In genomic region chr3:50324351-50325144, GRCh38 we compare ENCODE assay signal across 7 cellular contexts. TPM values are rescaled to one million over a fixed set of nuclear protein-coding genes. Genes with fewer than 3 reads are reported as not detected.
DNase-seq lines count a peak whose midpoint lies in the region; ATAC-seq and TF ChIP-seq lines count a peak whose summit lies in the region.

No MANE protein-coding gene starts in this region.

- H3K27ac ChIP-seq in layer of hippocampus (ENCODE audit: low read depth, low read length), result peak overlapping the region; percentile 79

- DNase-seq in NCI-H1092 treated with DMSO at 0.1 percent for 48 hours (lab: John Stamatoyannopoulos, UW) (peak; percentile 42), WTC11 (ENCODE audit: low spot score) (peak; percentile 94)
- peak; percentile 41 for DNase-seq in central memory CD4-positive, alpha-beta T cell
- DNase-seq in stimulated activated CD4-positive, alpha-beta T cell treated with anti-CD3 and anti-CD28 coated beads, Interleukin-4, amount 100 ng/mL, for 4 hours, result peak; percentile 37 to 63

- peak; percentile 87 for TF ChIP-seq CTCF in GM12874 (IDR thresholded peaks at IDR 0.05; ENCODE audit: insufficient read depth, low read depth, low read length)
- peak; percentile 91 for TF ChIP-seq CTCF in WTC11 (IDR thresholded peaks at IDR 0.05)

- H3K9me3 Mint-ChIP-seq in WTC11, result no peaks in the 10 kb centered on the region

- H3K4me1 Mint-ChIP-seq in WTC11, result peaks cover 41% of the 10 kb centered on the region

- H3K27me3 ChIP-seq in layer of hippocampus (ENCODE audit: control insufficient read depth, insufficient read depth, low read length), result no peaks in the 10 kb centered on the region

- CTCF ChIA-PET in WTC11 (lab: Charles Lee), result interaction anchor here (0.6 to 5.5 kb wide), 13 partner anchors 12 to 287 kb away, joined by 3 to 95 read pairs (median 4); partner anchors contain the start of genes CISH, HYAL1, HYAL3 and IFRD2

- ATAC-seq in WTC11 (peak; percentile 23), GM21529 (IDR thresholded peaks at IDR 0.05; ENCODE audit: unreplicated experiment) (no peak)

- peak overlapping the region; percentile 22; the same call in 1 of the 2 replicates for H3K4me3 Mint-ChIP-seq in WTC11

- peak overlapping the region; percentile 45 for H3K27ac Mint-ChIP-seq in WTC11

- H3K36me3 Mint-ChIP-seq in WTC11, result peaks cover 12% of the 10 kb centered on the region

- no peaks in the 10 kb centered on the region for H3K27me3 Mint-ChIP-seq in WTC11 (ENCODE audit: low read depth)

- POLR2A ChIA-PET in WTC11 (lab: Charles Lee), result no interaction called here

TF ChIP-seq in WTC11, 78 proteins besides CTCF, POLR2A, EP300 and RAD21 (continues in another document):
- TF ChIP-seq SP1 (CRISPR knock-in tag; conservative IDR thresholded peaks at IDR 0.05), result 0 out of 2 replicates have a peak, but pooled peaks have one; percentile 24
- TF ChIP-seq IRF1 (CRISPR knock-in tag; IDR thresholded peaks at IDR 0.05), result no peak
- TF ChIP-seq, protein P1, sequence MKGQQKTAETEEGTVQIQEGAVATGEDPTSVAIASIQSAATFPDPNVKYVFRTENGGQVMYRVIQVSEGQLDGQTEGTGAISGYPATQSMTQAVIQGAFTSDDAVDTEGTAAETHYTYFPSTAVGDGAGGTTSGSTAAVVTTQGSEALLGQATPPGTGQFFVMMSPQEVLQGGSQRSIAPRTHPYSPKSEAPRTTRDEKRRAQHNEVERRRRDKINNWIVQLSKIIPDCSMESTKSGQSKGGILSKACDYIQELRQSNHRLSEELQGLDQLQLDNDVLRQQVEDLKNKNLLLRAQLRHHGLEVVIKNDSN (CRISPR knock-in tag; IDR thresholded peaks at IDR 0.05), result 0 out of 2 replicates have a peak, but pooled peaks have one; percentile 15
- 0 out of 2 replicates have a peak, but pooled peaks have one; percentile 28 for TF ChIP-seq HMGXB4 (CRISPR knock-in tag; IDR thresholded peaks at IDR 0.05)
- TF ChIP-seq, protein P2, sequence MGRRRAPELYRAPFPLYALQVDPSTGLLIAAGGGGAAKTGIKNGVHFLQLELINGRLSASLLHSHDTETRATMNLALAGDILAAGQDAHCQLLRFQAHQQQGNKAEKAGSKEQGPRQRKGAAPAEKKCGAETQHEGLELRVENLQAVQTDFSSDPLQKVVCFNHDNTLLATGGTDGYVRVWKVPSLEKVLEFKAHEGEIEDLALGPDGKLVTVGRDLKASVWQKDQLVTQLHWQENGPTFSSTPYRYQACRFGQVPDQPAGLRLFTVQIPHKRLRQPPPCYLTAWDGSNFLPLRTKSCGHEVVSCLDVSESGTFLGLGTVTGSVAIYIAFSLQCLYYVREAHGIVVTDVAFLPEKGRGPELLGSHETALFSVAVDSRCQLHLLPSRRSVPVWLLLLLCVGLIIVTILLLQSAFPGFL (CRISPR knock-in tag; IDR thresholded peaks at IDR 0.05; ENCODE audit: borderline replicate concordance), result no peak
- no peak for TF ChIP-seq ZNF512 (CRISPR knock-in tag; IDR thresholded peaks at IDR 0.05; ENCODE audit: borderline replicate concordance)
- TF ChIP-seq, protein P3, sequence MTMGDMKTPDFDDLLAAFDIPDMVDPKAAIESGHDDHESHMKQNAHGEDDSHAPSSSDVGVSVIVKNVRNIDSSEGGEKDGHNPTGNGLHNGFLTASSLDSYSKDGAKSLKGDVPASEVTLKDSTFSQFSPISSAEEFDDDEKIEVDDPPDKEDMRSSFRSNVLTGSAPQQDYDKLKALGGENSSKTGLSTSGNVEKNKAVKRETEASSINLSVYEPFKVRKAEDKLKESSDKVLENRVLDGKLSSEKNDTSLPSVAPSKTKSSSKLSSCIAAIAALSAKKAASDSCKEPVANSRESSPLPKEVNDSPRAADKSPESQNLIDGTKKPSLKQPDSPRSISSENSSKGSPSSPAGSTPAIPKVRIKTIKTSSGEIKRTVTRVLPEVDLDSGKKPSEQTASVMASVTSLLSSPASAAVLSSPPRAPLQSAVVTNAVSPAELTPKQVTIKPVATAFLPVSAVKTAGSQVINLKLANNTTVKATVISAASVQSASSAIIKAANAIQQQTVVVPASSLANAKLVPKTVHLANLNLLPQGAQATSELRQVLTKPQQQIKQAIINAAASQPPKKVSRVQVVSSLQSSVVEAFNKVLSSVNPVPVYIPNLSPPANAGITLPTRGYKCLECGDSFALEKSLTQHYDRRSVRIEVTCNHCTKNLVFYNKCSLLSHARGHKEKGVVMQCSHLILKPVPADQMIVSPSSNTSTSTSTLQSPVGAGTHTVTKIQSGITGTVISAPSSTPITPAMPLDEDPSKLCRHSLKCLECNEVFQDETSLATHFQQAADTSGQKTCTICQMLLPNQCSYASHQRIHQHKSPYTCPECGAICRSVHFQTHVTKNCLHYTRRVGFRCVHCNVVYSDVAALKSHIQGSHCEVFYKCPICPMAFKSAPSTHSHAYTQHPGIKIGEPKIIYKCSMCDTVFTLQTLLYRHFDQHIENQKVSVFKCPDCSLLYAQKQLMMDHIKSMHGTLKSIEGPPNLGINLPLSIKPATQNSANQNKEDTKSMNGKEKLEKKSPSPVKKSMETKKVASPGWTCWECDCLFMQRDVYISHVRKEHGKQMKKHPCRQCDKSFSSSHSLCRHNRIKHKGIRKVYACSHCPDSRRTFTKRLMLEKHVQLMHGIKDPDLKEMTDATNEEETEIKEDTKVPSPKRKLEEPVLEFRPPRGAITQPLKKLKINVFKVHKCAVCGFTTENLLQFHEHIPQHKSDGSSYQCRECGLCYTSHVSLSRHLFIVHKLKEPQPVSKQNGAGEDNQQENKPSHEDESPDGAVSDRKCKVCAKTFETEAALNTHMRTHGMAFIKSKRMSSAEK (CRISPR knock-in tag; IDR thresholded peaks at IDR 0.05; ENCODE audit: borderline replicate concordance), result no peak
- TF ChIP-seq MAX (CRISPR knock-in tag; IDR thresholded peaks at IDR 0.05), result 0 out of 2 replicates have a peak, but pooled peaks have one; percentile 34

RNA-seq across cellular contexts. Expression of gene HYAL2, which starts 2.0 kb away (rescaled TPM):
- 58.0 to 65.6 TPM (median 62.9 TPM) in 3 replicates for total RNA-seq in WTC11 (2021)

RNA-seq across cellular contexts. Expression of gene TUSC2, which starts 3.5 kb away (rescaled TPM):
- total RNA-seq in WTC11 (2021), result 34.7 to 41.1 TPM (median 38.0 TPM) in 3 replicates

RNA-seq across cellular contexts. Expression of gene RASSF1, which starts 16.1 kb away (rescaled TPM):
- 13.2 to 14.5 TPM (median 14.5 TPM) in 3 replicates for total RNA-seq in WTC11 (2021)

RNA-seq across cellular contexts. Expression of gene ZMYND10, which starts 21.0 kb away (rescaled TPM):
- 0.46 to 0.80 TPM (median 0.74 TPM) in 3 replicates for total RNA-seq in WTC11 (2021)

RNA-seq across cellular contexts. Expression of gene HYAL1, which starts 21.2 kb away (rescaled TPM):
- total RNA-seq in WTC11 (2021), result 3.4 to 3.8 TPM (median 3.5 TPM) in 3 replicates

Comparison
In these comparisons a context has a peak if more than half of its experiments do, and no peak if none do; other contexts are left out.
1. DNase-seq: peak in every context shown above with its lines; median percentile 94 in WTC11; 50 in stimulated activated CD4-positive, alpha-beta T cell treated with anti-CD3 and anti-CD28 coated beads, Interleukin-4, amount 100 ng/mL, for 4 hours; 42 in NCI-H1092 treated with DMSO at 0.1 percent for 48 hours; 41 in central memory CD4-positive, alpha-beta T cell.